In the genomic region with DNA sequence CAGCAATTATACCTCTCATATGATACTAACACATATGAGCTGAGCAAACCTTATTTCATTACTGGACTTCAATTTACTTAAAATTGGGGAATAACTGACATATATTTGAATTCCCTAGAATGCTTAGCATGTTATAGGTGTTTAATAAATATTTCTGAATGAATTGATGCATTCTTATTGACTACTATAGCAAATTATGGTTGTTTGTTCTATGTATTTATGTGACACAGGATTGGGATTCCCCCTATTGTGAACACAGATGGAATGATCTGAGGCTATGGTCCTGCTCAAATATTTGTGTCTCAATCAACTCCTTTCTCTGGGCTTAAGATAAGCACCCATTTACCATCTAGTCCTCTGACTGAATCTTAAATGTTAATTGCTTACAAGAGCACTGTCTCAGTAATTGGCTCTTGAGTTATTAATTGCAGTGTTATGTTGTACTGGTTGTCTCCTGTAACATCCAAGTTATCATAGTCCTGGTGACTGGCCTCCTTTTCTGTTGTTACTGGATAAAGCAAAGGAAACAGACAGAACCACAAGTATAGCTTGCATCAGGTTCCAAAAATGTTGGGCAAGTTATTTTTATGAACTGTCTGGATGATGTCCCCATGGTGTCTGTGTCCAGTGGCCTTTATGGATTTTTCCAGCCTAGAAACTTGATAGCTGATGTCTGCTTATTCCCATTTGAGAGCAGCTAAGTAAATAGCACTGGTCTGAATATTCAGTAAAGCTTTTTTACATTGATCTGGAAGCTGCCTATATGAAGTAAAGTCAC, we compare ENCODE assay signal across 16 cellular contexts. TPM values are rescaled to one million over a fixed set of nuclear protein-coding genes. Genes with fewer than 3 reads are reported as not detected.
A peak's percentile ranks its signal among the peaks of the same experiment; 100 is the strongest.
DNase-seq lines count a peak whose midpoint lies in the region; ATAC-seq and TF ChIP-seq lines count a peak whose summit lies in the region.
"Had no signal": no experiment of that assay in that cellular context is flagged by ENCODE, and none has a peak within 500 bp of the region (broad histone marks: within the 10 kb centered on the region; RNA-seq: fewer than 3 reads in every experiment).

No MANE protein-coding gene starts in this region.

- peak; percentile 14 for ATAC-seq in sciatic nerve
- no peak for ATAC-seq in GM18870 (IDR thresholded peaks at IDR 0.05; ENCODE audit: unreplicated experiment)
- no peak for ATAC-seq in GM19023 (IDR thresholded peaks at IDR 0.05; ENCODE audit: unreplicated experiment)

- intact Hi-C loops in sciatic nerve (cut with DNase I), result no loop called here

- no peak overlapping the region for H3K4me3 ChIP-seq in fibroblast of mammary gland (ENCODE audit: control insufficient read depth, low read depth, low read length)
- H3K4me3 ChIP-seq: prostate gland, suprapubic skin had no signal

- no peak for TF ChIP-seq CTCF in fibroblast of mammary gland (conservative IDR thresholded peaks at IDR 0.05; ENCODE audit: control insufficient read depth, insufficient read depth, low read depth, low read length)

- DNase-seq in NCI-H1105 treated with DMSO at 0.1 percent for 48 hours (lab: John Stamatoyannopoulos, UW) (peak; percentile 22), NCI-H1105 (lab: John Stamatoyannopoulos, UW) (no peak), LHCN-M2 (ENCODE audit: low read depth) (peak; percentile 71), fibroblast of mammary gland (ENCODE audit: low read depth) (peak; percentile 49), sciatic nerve (ENCODE audit: low spot score) (no peak), DMS153 treated with DMSO at 0.1 percent for 48 hours (lab: John Stamatoyannopoulos, UW; ENCODE audit: unreplicated experiment) (no peak)
- DNase-seq: activated CD4-positive, alpha-beta T cell treated with anti-CD3 and anti-CD28 coated beads, Interleukin-2, amount 10 ng/mL, durations not matched to agents 7 days and 5 days; caudate nucleus; CD8-positive, alpha-beta memory T cell; kidney glomerular epithelial cell; stimulated activated CD4-positive, alpha-beta T cell treated with anti-CD3 and anti-CD28 coated beads, Interleukin-1b, Interleukin-23, amount 100 ng/mL, for 48 hours had no signal

RNA-seq across cellular contexts. Expression of a gene that starts 2.3 kb away (rescaled TPM):
- total RNA-seq in LHCN-M2 (2014; rRNA removed) (41.1 and 48.2 TPM in 2 replicates), sciatic nerve (251 TPM)
- 38.1 TPM for polyA plus RNA-seq in LHCN-M2 (2012)
- total RNA-seq: OCI-LY7 had no signal
- polyA plus RNA-seq: CD8-positive, alpha-beta memory T cell had no signal

Comparison
In these comparisons a context has a peak if more than half of its experiments do, and no peak if none do; other contexts are left out.
1. DNase-seq: peak in NCI-H1105 treated with DMSO at 0.1 percent for 48 hours (single experiment), LHCN-M2 (single experiment) and fibroblast of mammary gland (single experiment); none in NCI-H1105 (single experiment), sciatic nerve (single experiment) and DMS153 treated with DMSO at 0.1 percent for 48 hours (single experiment).